In the genomic region with DNA sequence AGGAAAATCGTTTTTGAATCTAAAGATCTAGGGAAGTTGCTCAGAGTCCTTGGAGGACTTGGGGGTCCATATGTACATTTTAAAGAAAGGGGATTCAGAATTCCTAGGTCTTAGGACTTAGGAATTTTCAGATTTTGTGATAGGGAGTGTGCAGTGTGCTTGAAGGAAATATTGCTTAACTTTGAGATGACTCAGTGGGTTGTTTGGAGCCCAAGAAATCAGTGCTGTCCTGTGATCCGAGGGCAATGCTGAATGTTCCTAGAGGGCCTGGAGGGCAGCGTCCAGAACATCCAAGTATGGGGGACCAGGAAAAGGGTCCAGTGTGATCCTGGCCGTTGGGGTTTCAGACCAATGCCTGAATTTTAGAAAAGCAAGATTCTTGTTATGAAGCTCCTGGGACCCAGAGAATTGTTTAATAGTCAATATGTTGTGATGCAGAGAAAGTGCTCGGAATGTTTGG, we compare ENCODE assay signal across 1 cellular context.
A peak's percentile ranks its signal among the peaks of the same experiment; 100 is the strongest.
TF ChIP-seq lines count a peak whose summit lies in the region.

No MANE protein-coding gene starts in this region.

TF ChIP-seq in GM23338, 12 proteins besides CTCF, POLR2A, EP300 and RAD21 (continued from another document):
- TF ChIP-seq EZH2 (IDR thresholded peaks at IDR 0.05; ENCODE audit: low read depth, unreplicated experiment) (peak; percentile 69), CREB1 (CRISPR knock-in tag; IDR thresholded peaks at IDR 0.05; ENCODE audit: low read depth) (no peak), ZNF331 (CRISPR knock-in tag; IDR thresholded peaks at IDR 0.05; ENCODE audit: low read depth) (no peak), STAT1 (IDR thresholded peaks at IDR 0.05; ENCODE audit: unreplicated experiment) (no peak), EZH2phosphoT487 (IDR thresholded peaks at IDR 0.05; ENCODE audit: unreplicated experiment) (no peak), POLR2AphosphoS5 (IDR thresholded peaks at IDR 0.05; ENCODE audit: low read depth) (no peak)
